Comparison of ENCODE assay signal across 8 cellular contexts in genomic region chr6:148464319-148465010, GRCh38.
DNase-seq lines count a peak whose midpoint lies in the region; ATAC-seq lines count a peak whose summit lies in the region.

No MANE protein-coding gene starts in this region.

- H3K27me3 ChIP-seq in esophagus (ENCODE audit: control insufficient read depth in 1 of 2, insufficient read depth in 2 of 2, low read length in 2 of 2), result no peaks in the 10 kb centered on the region
- H3K27me3 ChIP-seq in naive thymus-derived CD4-positive, alpha-beta T cell (ENCODE audit: control insufficient read depth in 2 of 2, insufficient read depth in 2 of 2, low read length in 2 of 2), result no peaks in the 10 kb centered on the region
- no peaks in the 10 kb centered on the region for H3K27me3 ChIP-seq in subcutaneous abdominal adipose tissue (ENCODE audit: control insufficient read depth in 5 of 5, insufficient read depth in 4 of 5, low read length in 5 of 5)

- DNase-seq in CD1c-positive myeloid dendritic cell (ENCODE audit: extremely low spot score) (peak; percentile 65), NCI-H748 treated with DMSO at 0.1 percent for 48 hours (lab: John Stamatoyannopoulos, UW) (peak; percentile 47)
- peak; percentile 62 for DNase-seq in activated CD8-positive, alpha-beta memory T cell treated with anti-CD3 and anti-CD28 coated beads, Interleukin-2, amount 10 ng/mL, durations not matched to agents 7 days and 5 days
- peak; percentile 6 to 53 (median 23) for DNase-seq in naive thymus-derived CD4-positive, alpha-beta T cell

- no peaks in the 10 kb centered on the region for H3K36me3 Mint-ChIP-seq in activated CD8-positive, alpha-beta memory T cell treated with anti-CD3 and anti-CD28 coated beads, Interleukin-2, amount 10 ng/mL, durations not matched to agents 7 days and 5 days
- no peaks in the 10 kb centered on the region for H3K36me3 Mint-ChIP-seq in naive thymus-derived CD4-positive, alpha-beta T cell

- no peak overlapping the region for H3K4me3 Mint-ChIP-seq in activated CD8-positive, alpha-beta memory T cell treated with anti-CD3 and anti-CD28 coated beads, Interleukin-2, amount 10 ng/mL, durations not matched to agents 7 days and 5 days
- H3K4me3 Mint-ChIP-seq in naive thymus-derived CD4-positive, alpha-beta T cell, result no peak overlapping the region

- H3K27me3 Mint-ChIP-seq in activated CD8-positive, alpha-beta memory T cell treated with anti-CD3 and anti-CD28 coated beads, Interleukin-2, amount 10 ng/mL, durations not matched to agents 7 days and 5 days, result peaks cover 28% of the 10 kb centered on the region
- peaks cover 5 to 51% (median 13%) of the 10 kb centered on the region in 5 donors for H3K27me3 Mint-ChIP-seq in naive thymus-derived CD4-positive, alpha-beta T cell

- no peaks in the 10 kb centered on the region for H3K4me1 Mint-ChIP-seq in activated CD8-positive, alpha-beta memory T cell treated with anti-CD3 and anti-CD28 coated beads, Interleukin-2, amount 10 ng/mL, durations not matched to agents 7 days and 5 days
- peaks cover 0 to 5% (median 4%) of the 10 kb centered on the region in 7 donors for H3K4me1 Mint-ChIP-seq in naive thymus-derived CD4-positive, alpha-beta T cell

- peak overlapping the region in 1 of 5 donors; percentile 47 for H3K9ac ChIP-seq in subcutaneous abdominal adipose tissue (ENCODE audit: low read length in 5 of 5)

- H3K9me3 Mint-ChIP-seq in activated CD8-positive, alpha-beta memory T cell treated with anti-CD3 and anti-CD28 coated beads, Interleukin-2, amount 10 ng/mL, durations not matched to agents 7 days and 5 days (ENCODE audit: low read depth), result no peaks in the 10 kb centered on the region
- H3K9me3 Mint-ChIP-seq in naive thymus-derived CD4-positive, alpha-beta T cell, result no peaks in the 10 kb centered on the region

- CTCF ChIA-PET in activated CD8-positive, alpha-beta memory T cell treated with anti-CD3 and anti-CD28 coated beads, Interleukin-2, amount 10 ng/mL, durations not matched to agents 7 days and 5 days (lab: Charles Lee), result interaction anchor here (0.6 to 2.2 kb wide), 9 partner anchors 9 to 957 kb away, joined by 3 to 19 read pairs (median 4); no protein-coding TSS in a partner anchor
- CTCF ChIA-PET in naive thymus-derived CD4-positive, alpha-beta T cell (lab: Charles Lee), result no interaction called here

- 37 to 41% methylated on average over 5 of the region's 5 CpGs for WGBS in esophagus, 2 donors

- peak; percentile 86 for ATAC-seq in GM19035 (IDR thresholded peaks at IDR 0.05; ENCODE audit: unreplicated experiment)
- ATAC-seq in HG03457 (IDR thresholded peaks at IDR 0.05; ENCODE audit: unreplicated experiment), result peak; percentile 77
- ATAC-seq in activated CD8-positive, alpha-beta memory T cell treated with anti-CD3 and anti-CD28 coated beads, Interleukin-2, amount 10 ng/mL, durations not matched to agents 7 days and 5 days, result peak; percentile 69
- ATAC-seq in naive thymus-derived CD4-positive, alpha-beta T cell, result peak; percentile 58

- H3K36me3 ChIP-seq in esophagus (ENCODE audit: control insufficient read depth in 2 of 2, insufficient read depth in 2 of 2, low read length in 1 of 2) (peaks cover 0 to 1% of the 10 kb centered on the region in 2 donors), subcutaneous abdominal adipose tissue (ENCODE audit: control insufficient read depth in 5 of 5, insufficient read depth in 5 of 5, low read length in 5 of 5) (peaks cover 0 to 3% (median 0%) of the 10 kb centered on the region in 5 donors)
- no peaks in the 10 kb centered on the region for H3K36me3 ChIP-seq in naive thymus-derived CD4-positive, alpha-beta T cell (ENCODE audit: control insufficient read depth in 2 of 3, insufficient read depth in 3 of 3, low read length in 3 of 3)

- POLR2A ChIA-PET in naive thymus-derived CD4-positive, alpha-beta T cell (lab: Charles Lee), result no interaction called here

- H3K4me3 ChIP-seq in esophagus (ENCODE audit: low read depth in 1 of 2, low read length in 2 of 2) (no peak overlapping the region), subcutaneous abdominal adipose tissue (ENCODE audit: low read depth in 1 of 5, low read length in 5 of 5) (no peak overlapping the region)
- H3K4me3 ChIP-seq in naive thymus-derived CD4-positive, alpha-beta T cell (ENCODE audit: low read length), result no peak overlapping the region

- H3K9me3 ChIP-seq in esophagus (ENCODE audit: control insufficient read depth in 2 of 2, insufficient read depth in 1 of 2, low read depth in 1 of 2, low read length in 1 of 2), result no peaks in the 10 kb centered on the region
- no peaks in the 10 kb centered on the region for H3K9me3 ChIP-seq in naive thymus-derived CD4-positive, alpha-beta T cell (ENCODE audit: control insufficient read depth in 2 of 3, low read length in 3 of 3)
- no peaks in the 10 kb centered on the region for H3K9me3 ChIP-seq in subcutaneous abdominal adipose tissue (ENCODE audit: control insufficient read depth in 5 of 5, low read length in 5 of 5)

- intact Hi-C loops in naive thymus-derived CD4-positive, alpha-beta T cell (cut with micrococcal nuclease), result loop anchor here (1.0 to 10.0 kb wide), 4 partner anchors 287 to 1080 kb away; partner anchors contain the start of gene SAMD5 (in 1 of the 2)

- H3K27ac ChIP-seq in esophagus (ENCODE audit: low read depth in 2 of 2, low read length in 1 of 2), result peak overlapping the region; percentile 17 to 26
- H3K27ac ChIP-seq in naive thymus-derived CD4-positive, alpha-beta T cell (ENCODE audit: low read depth, low read length), result no peak overlapping the region
- peak overlapping the region; percentile 18 for H3K27ac ChIP-seq in subcutaneous abdominal adipose tissue (ENCODE audit: low read depth, low read length)

- no peak overlapping the region for H3K27ac Mint-ChIP-seq in activated CD8-positive, alpha-beta memory T cell treated with anti-CD3 and anti-CD28 coated beads, Interleukin-2, amount 10 ng/mL, durations not matched to agents 7 days and 5 days
- H3K27ac Mint-ChIP-seq in naive thymus-derived CD4-positive, alpha-beta T cell, result no peak overlapping the region

- H3K4me1 ChIP-seq in esophagus (ENCODE audit: control insufficient read depth in 2 of 2, insufficient read depth in 2 of 2, low read length in 1 of 2), result peaks cover 0 to 2% of the 10 kb centered on the region in 2 donors
- no peaks in the 10 kb centered on the region for H3K4me1 ChIP-seq in naive thymus-derived CD4-positive, alpha-beta T cell (ENCODE audit: control insufficient read depth in 2 of 2, insufficient read depth in 2 of 2, low read length in 2 of 2)
- peaks cover 6 to 52% (median 29%) of the 10 kb centered on the region in 5 donors for H3K4me1 ChIP-seq in subcutaneous abdominal adipose tissue (ENCODE audit: control insufficient read depth in 5 of 5, insufficient read depth in 5 of 5, low read length in 5 of 5)
